ENCODE assay signal across 1 cellular context in genomic region chr15:73983773-73984172, GRCh38.
TF ChIP-seq lines count a peak whose summit lies in the region.

No MANE protein-coding gene starts in this region.

TF ChIP-seq in K562, 482 proteins besides CTCF, POLR2A, EP300 and RAD21:
- TF ChIP-seq ZNF583 (CRISPR knock-in tag; IDR thresholded peaks at IDR 0.05) (no peak), ZFP36 (IDR thresholded peaks at IDR 0.05; ENCODE audit: low read depth, low read length, partially characterized antibody) (peak; percentile 62), STAT5B (CRISPR knock-in tag; IDR thresholded peaks at IDR 0.05) (no peak), REST (CRISPR knock-in tag; IDR thresholded peaks at IDR 0.05; ENCODE audit: low read depth) (no peak), HCFC1 (IDR thresholded peaks at IDR 0.05; ENCODE audit: low read depth, low read length) (no peak), ILF3 (IDR thresholded peaks at IDR 0.05; ENCODE audit: borderline replicate concordance) (no peak)
